ENCODE assay signal across 9 cellular contexts in the genomic region with DNA sequence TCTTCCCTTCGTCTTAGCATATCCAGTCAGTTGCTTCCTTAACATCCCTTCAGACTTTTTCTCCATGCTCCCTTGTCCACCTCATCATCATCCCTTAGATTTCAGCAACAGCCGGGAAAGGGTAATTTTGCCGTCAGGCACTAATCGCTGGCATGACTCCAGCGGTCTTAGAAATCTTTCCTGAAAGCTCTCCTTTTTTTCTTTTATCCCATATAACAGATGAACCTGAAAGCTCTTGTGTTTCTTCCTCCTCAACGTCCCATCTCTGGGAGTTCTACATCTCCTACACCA. TPM values are rescaled to one million over a fixed set of nuclear protein-coding genes. Genes with fewer than 3 reads are reported as not detected.
DNase-seq lines count a peak whose midpoint lies in the region; ATAC-seq and TF ChIP-seq lines count a peak whose summit lies in the region.
"Had no signal": no experiment of that assay in that cellular context is flagged by ENCODE, and none has a peak within 500 bp of the region (broad histone marks: within the 10 kb centered on the region; RNA-seq: fewer than 3 reads in every experiment).

No MANE protein-coding gene starts in this region.

- in situ Hi-C loops in brain microvascular endothelial cell (cut with HindIII; ENCODE audit: low pct_ligation_motif_present, low sequenced_read_pairs): no loop called here

- peak overlapping the region; percentile 53 for H3K4me3 ChIP-seq in brain microvascular endothelial cell (ENCODE audit: low read depth, low read length)

- TF ChIP-seq CTCF in 22Rv1 (IDR thresholded peaks at IDR 0.05) (no peak), brain microvascular endothelial cell (IDR thresholded peaks at IDR 0.05; ENCODE audit: low read depth, low read length, missing control alignments) (no peak)

- H3K36me3 Mint-ChIP-seq in T-helper 17 cell (ENCODE audit: low read depth): no peaks in the 10 kb centered on the region
- H3K36me3 Mint-ChIP-seq: brain had no signal

- H3K4me3 Mint-ChIP-seq in T-helper 17 cell: no peak overlapping the region

- ATAC-seq in T-helper 17 cell (no peak), GM19023 (IDR thresholded peaks at IDR 0.05; ENCODE audit: unreplicated experiment) (no peak)

- H3K9me3 ChIP-seq in T-helper 17 cell (ENCODE audit: control insufficient read depth, low read length, poor library complexity, severe bottlenecking): no peaks in the 10 kb centered on the region

- H3K27ac Mint-ChIP-seq in T-helper 17 cell: no peak overlapping the region

- no peaks in the 10 kb centered on the region for H3K4me1 Mint-ChIP-seq in T-helper 17 cell

- H3K36me3 ChIP-seq in brain microvascular endothelial cell (replicated peaks): no peaks in the 10 kb centered on the region

- peak overlapping the region; percentile 100 for H3K27ac ChIP-seq in 22Rv1
- H3K27ac ChIP-seq in brain microvascular endothelial cell: peak overlapping the region; percentile 96

- peak; percentile 31 for DNase-seq in HS-5 (ENCODE audit: low read depth)
- DNase-seq in brain microvascular endothelial cell: peak; percentile 24
- DNase-seq in medulla oblongata (ENCODE audit: extremely low spot score): peak; percentile 61
- DNase-seq in T-helper 17 cell: no peak
- no peak for DNase-seq in NK-92 treated with Interleukin-12 subunit alpha and Interleukin-12 subunit beta, amount 100 ng/mL, for 24 hours (lab: John Stamatoyannopoulos, UW)
- no peak for DNase-seq in HuH-7 (ENCODE audit: low spot score)

- no peaks in the 10 kb centered on the region for H3K27me3 Mint-ChIP-seq in T-helper 17 cell
- H3K27me3 Mint-ChIP-seq: brain had no signal

- H3K27me3 ChIP-seq in brain microvascular endothelial cell (replicated peaks): no peaks in the 10 kb centered on the region

RNA-seq across cellular contexts. Expression of a gene that starts 10.4 kb away (rescaled TPM):
- total RNA-seq in T-helper 17 cell: 1 to 10 TPM; 5.3 to 7.2 TPM

RNA-seq across cellular contexts. Expression of a gene that starts 28.7 kb away (rescaled TPM):
- total RNA-seq in T-helper 17 cell: 1 to 10 TPM; 4.6 to 4.7 TPM

RNA-seq across cellular contexts. Expression of a gene that starts 38.7 kb away (rescaled TPM):
- 10 to 100 TPM; 47.2 to 53.2 TPM for total RNA-seq in T-helper 17 cell

RNA-seq across cellular contexts. Expression of a gene that starts 47.7 kb away (rescaled TPM):
- under 1 TPM; 0.35 to 0.73 TPM for total RNA-seq in T-helper 17 cell

Comparison
In these comparisons a context has a peak if more than half of its experiments do, and no peak if none do; other contexts are left out.
1. DNase-seq: peak in HS-5 (single experiment), brain microvascular endothelial cell (single experiment) and medulla oblongata (single experiment); none in T-helper 17 cell (0 of 3), NK-92 treated with Interleukin-12 subunit alpha and Interleukin-12 subunit beta, amount 100 ng/mL, for 24 hours (single experiment) and HuH-7 (single experiment).